In genomic region chr2:211367252-211367651, GRCh38 we compare ENCODE assay signal across 16 cellular contexts.
DNase-seq lines count a peak whose midpoint lies in the region; ATAC-seq and TF ChIP-seq lines count a peak whose summit lies in the region.
"Had no signal": no experiment of that assay in that cellular context is flagged by ENCODE, and none has a peak within 500 bp of the region (broad histone marks: within the 10 kb centered on the region; RNA-seq: fewer than 3 reads in every experiment).

No MANE protein-coding gene starts in this region.

- H3K4me3 ChIP-seq in epithelial cell of proximal tubule (ENCODE audit: low read depth, low read length) (peak overlapping the region; percentile 32), coronary artery (no peak overlapping the region)

- no peak overlapping the region for H3K27ac ChIP-seq in coronary artery

- no peak for TF ChIP-seq POLR2A in GM18505 (IDR thresholded peaks at IDR 0.05; ENCODE audit: borderline replicate concordance, extremely low read depth, insufficient read depth, insufficient read length)

- DNase-seq in NCI-H187 treated with DMSO at 0.1 percent for 48 hours (lab: John Stamatoyannopoulos, UW) (peak; percentile 19), epithelial cell of proximal tubule (ENCODE audit: low read depth) (no peak), HCEC 1CT (no peak), NCI-H226 (no peak), SHP77 treated with DMSO at 0.1 percent for 48 hours (lab: John Stamatoyannopoulos, UW) (no peak), coronary artery (ENCODE audit: low spot score) (no peak)
- DNase-seq: activated B cell treated with CpG ODN at 0.5 μM for 24 hours; activated CD8-positive, alpha-beta memory T cell treated with anti-CD3 and anti-CD28 coated beads, Interleukin-2, amount 10 ng/mL, durations not matched to agents 7 days and 5 days; activated naive CD4-positive, alpha-beta T cell treated with Interleukin-2 at 50 U/mL for 16 hours; COR-L47; GF-D8; H7; NCI-H446; trophoblast cell had no signal

- peak; percentile 13 for ATAC-seq in GM18505 (IDR thresholded peaks at IDR 0.05; ENCODE audit: unreplicated experiment)
- peak; percentile 3 for ATAC-seq in HG02763 (IDR thresholded peaks at IDR 0.05; ENCODE audit: unreplicated experiment)
- ATAC-seq: activated CD8-positive, alpha-beta memory T cell treated with anti-CD3 and anti-CD28 coated beads, Interleukin-2, amount 10 ng/mL, durations not matched to agents 7 days and 5 days had no signal

- TF ChIP-seq CTCF in epithelial cell of proximal tubule (conservative IDR thresholded peaks at IDR 0.05; ENCODE audit: low read depth, low read length): no peak
- TF ChIP-seq CTCF in coronary artery (IDR thresholded peaks at IDR 0.05): no peak
